ENCODE assay signal across 13 cellular contexts in genomic region chr17:82527893-82528292, GRCh38. TPM values are rescaled to one million over a fixed set of nuclear protein-coding genes. Genes with fewer than 3 reads are reported as not detected.
DNase-seq lines count a peak whose midpoint lies in the region; ATAC-seq and TF ChIP-seq lines count a peak whose summit lies in the region.
"Had no signal": no experiment of that assay in that cellular context is flagged by ENCODE, and none has a peak within 500 bp of the region (broad histone marks: within the 10 kb centered on the region; RNA-seq: fewer than 3 reads in every experiment).

No MANE protein-coding gene starts in this region.

- H3K36me3 Mint-ChIP-seq in activated CD4-positive, alpha-beta T cell treated with anti-CD3 and anti-CD28 coated beads for 36 hours (ENCODE audit: low read depth): peaks cover 17% of the 10 kb centered on the region
- H3K36me3 Mint-ChIP-seq in activated T-helper 17 cell treated with anti-CD3 and anti-CD28 coated beads, Interleukin-2, amount 50 U/mL, for 72 hours (ENCODE audit: low read depth): peaks cover 21% of the 10 kb centered on the region

- H3K9me3 Mint-ChIP-seq in activated CD4-positive, alpha-beta T cell treated with anti-CD3 and anti-CD28 coated beads for 36 hours (ENCODE audit: low read depth): no peaks in the 10 kb centered on the region
- H3K9me3 Mint-ChIP-seq in activated T-helper 17 cell treated with anti-CD3 and anti-CD28 coated beads, Interleukin-2, amount 50 U/mL, for 72 hours: no peaks in the 10 kb centered on the region
- H3K9me3 Mint-ChIP-seq: stimulated activated naive CD8-positive, alpha-beta T cell treated with anti-CD3 and anti-CD28 coated beads, Interleukin-15, Interleukin-2, amounts not matched to agents 100 ng/mL and 50 ng/mL, for 24 hours had no signal

- H3F3A ChIP-seq in smooth muscle cell (ENCODE audit: low read depth): no peaks in the 10 kb centered on the region

- peaks cover 0 to 84% of the 10 kb centered on the region in 2 donors for H3K4me1 ChIP-seq in right atrium auricular region
- H3K4me1 ChIP-seq in smooth muscle cell (ENCODE audit: low read depth): peaks cover 15% of the 10 kb centered on the region

- H3K4me1 Mint-ChIP-seq in activated CD4-positive, alpha-beta T cell treated with anti-CD3 and anti-CD28 coated beads for 36 hours: peaks cover 56% of the 10 kb centered on the region
- H3K4me1 Mint-ChIP-seq in activated T-helper 17 cell treated with anti-CD3 and anti-CD28 coated beads, Interleukin-2, amount 50 U/mL, for 72 hours: peaks cover 46% of the 10 kb centered on the region

- WGBS in smooth muscle cell (ENCODE audit: low lambda C conversion rate): 93% methylated on average over 8 of the region's 8 CpGs

- H3K9me3 ChIP-seq in right atrium auricular region: no peaks in the 10 kb centered on the region
- no peaks in the 10 kb centered on the region for H3K9me3 ChIP-seq in smooth muscle cell (replicated peaks; ENCODE audit: low read depth)

- no peak overlapping the region for H2AFZ ChIP-seq in smooth muscle cell (ENCODE audit: low read depth)

- H3K36me3 ChIP-seq in right atrium auricular region (no peaks in the 10 kb centered on the region), smooth muscle cell (ENCODE audit: low read depth) (no peaks in the 10 kb centered on the region)

- no peak for ATAC-seq in activated CD4-positive, alpha-beta T cell treated with anti-CD3 and anti-CD28 coated beads for 36 hours
- ATAC-seq in activated T-helper 17 cell treated with anti-CD3 and anti-CD28 coated beads, Interleukin-2, amount 50 U/mL, for 72 hours (replicated peaks): no peak
- ATAC-seq in HG02571 (IDR thresholded peaks at IDR 0.05; ENCODE audit: unreplicated experiment): no peak

- H3K27me3 ChIP-seq in right atrium auricular region: no peaks in the 10 kb centered on the region
- H3K27me3 ChIP-seq in smooth muscle cell (ENCODE audit: low read depth): no peaks in the 10 kb centered on the region

- H4K20me1 ChIP-seq in smooth muscle cell (ENCODE audit: low read depth): peaks cover 100% of the 10 kb centered on the region

- TF ChIP-seq CTCF in right atrium auricular region (IDR thresholded peaks at IDR 0.05): no peak
- TF ChIP-seq CTCF in smooth muscle cell (IDR thresholded peaks at IDR 0.05; ENCODE audit: borderline replicate concordance, insufficient read depth, poor library complexity, severe bottlenecking): no peak

- no peaks in the 10 kb centered on the region for H3K27me3 Mint-ChIP-seq in activated CD4-positive, alpha-beta T cell treated with anti-CD3 and anti-CD28 coated beads for 36 hours
- no peaks in the 10 kb centered on the region for H3K27me3 Mint-ChIP-seq in activated T-helper 17 cell treated with anti-CD3 and anti-CD28 coated beads, Interleukin-2, amount 50 U/mL, for 72 hours
- H3K27me3 Mint-ChIP-seq: stimulated activated naive CD8-positive, alpha-beta T cell treated with anti-CD3 and anti-CD28 coated beads, Interleukin-15, Interleukin-2, amounts not matched to agents 100 ng/mL and 50 ng/mL, for 24 hours had no signal

- no peak overlapping the region for H3K4me2 ChIP-seq in smooth muscle cell

- H3K9ac ChIP-seq in smooth muscle cell (ENCODE audit: low read depth): no peak overlapping the region

- H3K27ac ChIP-seq in right atrium auricular region: peak overlapping the region; percentile 71 to 91
- H3K27ac ChIP-seq in smooth muscle cell (ENCODE audit: low read depth): peak overlapping the region; percentile 67

- no peak overlapping the region for H3K4me3 Mint-ChIP-seq in activated CD4-positive, alpha-beta T cell treated with anti-CD3 and anti-CD28 coated beads for 36 hours
- no peak overlapping the region for H3K4me3 Mint-ChIP-seq in activated T-helper 17 cell treated with anti-CD3 and anti-CD28 coated beads, Interleukin-2, amount 50 U/mL, for 72 hours
- H3K4me3 Mint-ChIP-seq: stimulated activated naive CD8-positive, alpha-beta T cell treated with anti-CD3 and anti-CD28 coated beads, Interleukin-15, Interleukin-2, amounts not matched to agents 100 ng/mL and 50 ng/mL, for 24 hours had no signal

- intact Hi-C loops in activated CD4-positive, alpha-beta T cell treated with anti-CD3 and anti-CD28 coated beads for 36 hours (cut with DNase I, micrococcal nuclease): no loop called here

- no peak overlapping the region for H3K4me3 ChIP-seq in right atrium auricular region
- no peak overlapping the region for H3K4me3 ChIP-seq in smooth muscle cell

- H3K79me2 ChIP-seq in smooth muscle cell (ENCODE audit: low read depth): peaks cover 99% of the 10 kb centered on the region

- POLR2A ChIA-PET in activated CD4-positive, alpha-beta T cell treated with anti-CD3 and anti-CD28 coated beads for 36 hours (lab: Charles Lee): no interaction called here

- CTCF ChIA-PET in activated CD4-positive, alpha-beta T cell treated with anti-CD3 and anti-CD28 coated beads for 36 hours (lab: Charles Lee): interaction anchor here (0.6 to 1.3 kb wide), 4 partner anchors 14 to 323 kb away, joined by 3 to 4 read pairs (median 3); no protein-coding TSS in a partner anchor

- DNase-seq in activated CD4-positive, alpha-beta T cell treated with anti-CD3 and anti-CD28 coated beads for 36 hours: no peak
- DNase-seq in activated CD4-positive, alpha-beta T cell treated with anti-CD3 and anti-CD28 coated beads for 1 hour: no peak
- no peak for DNase-seq in right atrium auricular region (ENCODE audit: low spot score)
- DNase-seq in smooth muscle cell (lab: John Stamatoyannopoulos, UW; ENCODE audit: unreplicated experiment): no peak
- DNase-seq in RKO (ENCODE audit: low spot score): no peak
- DNase-seq in NCI-H1092 treated with DMSO at 0.1 percent for 48 hours (lab: John Stamatoyannopoulos, UW): no peak
- DNase-seq: activated CD8-positive, alpha-beta memory T cell treated with anti-CD3 and anti-CD28 coated beads, Interleukin-2, amount 50 U/mL, for 4 hours; DMS79 treated with DMSO at 0.1 percent for 48 hours; erythroblast; Karpas-422 had no signal

- peak overlapping the region; percentile 47 for H3K27ac Mint-ChIP-seq in activated CD4-positive, alpha-beta T cell treated with anti-CD3 and anti-CD28 coated beads for 36 hours
- peak overlapping the region; percentile 36 for H3K27ac Mint-ChIP-seq in activated T-helper 17 cell treated with anti-CD3 and anti-CD28 coated beads, Interleukin-2, amount 50 U/mL, for 72 hours
- H3K27ac Mint-ChIP-seq: stimulated activated naive CD8-positive, alpha-beta T cell treated with anti-CD3 and anti-CD28 coated beads, Interleukin-15, Interleukin-2, amounts not matched to agents 100 ng/mL and 50 ng/mL, for 24 hours had no signal

RNA-seq across cellular contexts. Expression of gene FOXK2, which starts 8.4 kb away (rescaled TPM):
- 10 to 100 TPM; 58.1 to 75.4 TPM for total RNA-seq in activated CD4-positive, alpha-beta T cell treated with anti-CD3 and anti-CD28 coated beads for 36 hours
- total RNA-seq in activated T-helper 17 cell treated with anti-CD3 and anti-CD28 coated beads, Interleukin-2, amount 50 U/mL, for 72 hours: 10 to 100 TPM; 38.2 to 59.4 TPM
- total RNA-seq in right atrium auricular region (10 to 100 TPM; 27.8 to 40.3 TPM), smooth muscle cell (27.1 and 27.3 TPM in 2 replicates)
- polyA plus RNA-seq in smooth muscle cell: 25.9 and 39.3 TPM in 2 replicates
